In genomic region chr10:373516-374309, GRCh38 we compare ENCODE assay signal across 11 cellular contexts.
A peak's percentile ranks its signal among the peaks of the same experiment; 100 is the strongest.
DNase-seq lines count a peak whose midpoint lies in the region; ATAC-seq lines count a peak whose summit lies in the region.
"Had no signal": no experiment of that assay in that cellular context is flagged by ENCODE, and none has a peak within 500 bp of the region (broad histone marks: within the 10 kb centered on the region; RNA-seq: fewer than 3 reads in every experiment).

No MANE protein-coding gene starts in this region.

- peaks cover 0 to 3% of the 10 kb centered on the region in 2 donors for H3K36me3 Mint-ChIP-seq in activated T-cell treated with anti-CD3 and anti-CD28 coated beads, Interleukin-2, amount 50 U/mL, for 72 hours (ENCODE audit: insufficient read depth in 2 of 2)

- H3K27me3 Mint-ChIP-seq in activated T-cell treated with anti-CD3 and anti-CD28 coated beads, Interleukin-2, amount 50 U/mL, for 72 hours (ENCODE audit: low read depth), result no peaks in the 10 kb centered on the region

- peaks cover 2 to 4% of the 10 kb centered on the region in 2 donors for H3K9me3 Mint-ChIP-seq in activated T-cell treated with anti-CD3 and anti-CD28 coated beads, Interleukin-2, amount 50 U/mL, for 72 hours

- H3K9ac ChIP-seq in rectal smooth muscle tissue (ENCODE audit: low read length), result no peak overlapping the region

- H3K27ac Mint-ChIP-seq in activated T-cell treated with anti-CD3 and anti-CD28 coated beads, Interleukin-2, amount 50 U/mL, for 72 hours, result no peak overlapping the region

- H3K27ac ChIP-seq in rectal smooth muscle tissue (ENCODE audit: low read depth, low read length), result peak overlapping the region; percentile 66

- no peaks in the 10 kb centered on the region for H3K4me1 Mint-ChIP-seq in activated T-cell treated with anti-CD3 and anti-CD28 coated beads, Interleukin-2, amount 50 U/mL, for 72 hours (ENCODE audit: low read depth)

- no peak overlapping the region for H3K4me3 ChIP-seq in rectal smooth muscle tissue (ENCODE audit: low read length)
- H3K4me3 ChIP-seq: stomach had no signal

- no peak overlapping the region for H3K4me3 Mint-ChIP-seq in activated T-cell treated with anti-CD3 and anti-CD28 coated beads, Interleukin-2, amount 50 U/mL, for 72 hours

- no peak for ATAC-seq in activated T-cell treated with anti-CD3 and anti-CD28 coated beads, Interleukin-2, amount 50 U/mL, for 72 hours (replicated peaks in 1 of 2)
- ATAC-seq in HG03108 (IDR thresholded peaks at IDR 0.05; ENCODE audit: unreplicated experiment) (no peak), HG03521 (IDR thresholded peaks at IDR 0.05; ENCODE audit: unreplicated experiment) (no peak)

- peaks cover 26% of the 10 kb centered on the region for H3K4me1 ChIP-seq in rectal smooth muscle tissue (ENCODE audit: control insufficient read depth, insufficient read depth, low read length)

- DNase-seq in ELR (ENCODE audit: low read depth), result peak; percentile 42
- DNase-seq in NCI-H748 (lab: John Stamatoyannopoulos, UW; ENCODE audit: unreplicated experiment), result peak; percentile 69
- peak; percentile 48 for DNase-seq in fibroblast of gingiva (ENCODE audit: low read depth)
- DNase-seq in activated T-cell treated with anti-CD3 and anti-CD28 coated beads, Interleukin-2, amount 50 U/mL, for 72 hours, result no peak
- no peak for DNase-seq in SKM-1 (lab: John Stamatoyannopoulos, UW; ENCODE audit: unreplicated experiment)
- DNase-seq: NCI-H1694 treated with DMSO at 0.1 percent for 48 hours, nucleus accumbens, stomach had no signal

- H3K36me3 ChIP-seq in rectal smooth muscle tissue (ENCODE audit: control insufficient read depth, insufficient read depth, low read length), result peaks cover 3% of the 10 kb centered on the region

- H3K27me3 ChIP-seq in rectal smooth muscle tissue (ENCODE audit: control insufficient read depth, insufficient read depth, low read length), result no peaks in the 10 kb centered on the region
- H3K27me3 ChIP-seq: stomach had no signal

Comparison
In these comparisons a context has a peak if more than half of its experiments do, and no peak if none do; other contexts are left out.
1. DNase-seq: peak in ELR (single experiment), NCI-H748 (single experiment) and fibroblast of gingiva (single experiment); none in activated T-cell treated with anti-CD3 and anti-CD28 coated beads, Interleukin-2, amount 50 U/mL, for 72 hours (0 of 2) and SKM-1 (single experiment).